ENCODE assay signal across 9 cellular contexts in the genomic region with DNA sequence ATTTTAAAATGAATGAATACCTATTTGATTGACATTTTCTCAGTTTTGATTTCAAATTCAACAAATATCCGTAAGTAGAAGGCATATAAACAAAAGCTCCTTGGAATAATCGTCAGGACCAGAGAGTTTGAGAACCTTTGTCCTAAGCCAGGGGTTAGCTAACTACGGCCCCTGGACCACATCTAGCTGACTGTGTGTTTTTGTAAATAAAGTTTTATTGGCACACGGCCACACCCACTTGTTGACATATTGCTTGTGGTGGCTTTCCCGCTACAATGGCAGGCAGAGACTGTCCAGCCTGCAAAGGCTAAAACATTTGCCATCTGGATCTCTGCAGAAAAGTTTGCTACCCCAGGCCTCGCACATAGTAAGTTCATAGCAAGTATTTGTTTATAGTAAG.
DNase-seq lines count a peak whose midpoint lies in the region; ATAC-seq and TF ChIP-seq lines count a peak whose summit lies in the region.
"Had no signal": no experiment of that assay in that cellular context is flagged by ENCODE, and none has a peak within 500 bp of the region (broad histone marks: within the 10 kb centered on the region; RNA-seq: fewer than 3 reads in every experiment).

No MANE protein-coding gene starts in this region.

- no peak for DNase-seq in CD8-positive, alpha-beta T cell
- DNase-seq in Jurkat, Clone E6-1 (ENCODE audit: low read depth, low spot score), result no peak
- no peak for DNase-seq in activated naive CD8-positive, alpha-beta T cell treated with anti-CD3 and anti-CD28 coated beads for 36 hours
- no peak for DNase-seq in natural killer cell treated with Interleukin-12 subunit alpha and Interleukin-12 subunit beta and Interleukin-15 and Interleukin-18, amount 100 ng/mL, for 72 hours (ENCODE audit: low spot score)
- no peak for DNase-seq in mesenteric fat pad (ENCODE audit: low spot score)
- DNase-seq in SK-N-DZ (ENCODE audit: low spot score), result no peak
- DNase-seq: retina had no signal

- intact Hi-C loops in CD8-positive, alpha-beta T cell (cut with DNase I, micrococcal nuclease), result no loop called here

- no peak overlapping the region for H3K4me3 ChIP-seq in CD8-positive, alpha-beta T cell (ENCODE audit: low read depth, low read length)
- H3K4me3 ChIP-seq in Jurkat, Clone E6-1 (ENCODE audit: low read length), result peak overlapping the region; percentile 13; the same call in 1 of the 2 replicates

- TF ChIP-seq CTCF in CD8-positive, alpha-beta T cell (IDR thresholded peaks at IDR 0.05), result no peak

- CTCF ChIA-PET in CD8-positive, alpha-beta T cell (lab: Charles Lee), result interaction anchor here (0.6 to 16.6 kb wide), 8 partner anchors 8 to 215 kb away, joined by 3 to 380 read pairs (median 14); a partner anchor contains a TSS

- H3K9me3 ChIP-seq in CD8-positive, alpha-beta T cell (ENCODE audit: low read length), result no peaks in the 10 kb centered on the region

- H3K4me1 Mint-ChIP-seq in CD8-positive, alpha-beta T cell (ENCODE audit: low read depth), result peaks cover 61% of the 10 kb centered on the region
- peaks cover 62% of the 10 kb centered on the region for H3K4me1 Mint-ChIP-seq in activated naive CD8-positive, alpha-beta T cell treated with anti-CD3 and anti-CD28 coated beads for 36 hours
- H3K4me1 Mint-ChIP-seq in natural killer cell treated with Interleukin-12 subunit alpha and Interleukin-12 subunit beta and Interleukin-15 and Interleukin-18, amount 100 ng/mL, for 72 hours (ENCODE audit: low read depth in 2 of 2), result peaks cover 51 to 78% of the 10 kb centered on the region in 2 donors

- POLR2A ChIA-PET in CD8-positive, alpha-beta T cell (lab: Charles Lee), result interaction anchor here (0.9 to 8.1 kb wide), 5 partner anchors 11 to 142 kb away, joined by 3 to 145 read pairs (median 5); a partner anchor contains a TSS

- peak overlapping the region; percentile 75 for H3K4me3 Mint-ChIP-seq in CD8-positive, alpha-beta T cell
- peak overlapping the region; percentile 41 for H3K4me3 Mint-ChIP-seq in activated naive CD8-positive, alpha-beta T cell treated with anti-CD3 and anti-CD28 coated beads for 36 hours
- H3K4me3 Mint-ChIP-seq in natural killer cell treated with Interleukin-12 subunit alpha and Interleukin-12 subunit beta and Interleukin-15 and Interleukin-18, amount 100 ng/mL, for 72 hours, result peak overlapping the region; percentile 78

- H3K9me3 Mint-ChIP-seq in CD8-positive, alpha-beta T cell, result no peaks in the 10 kb centered on the region
- peaks cover 4% of the 10 kb centered on the region for H3K9me3 Mint-ChIP-seq in activated naive CD8-positive, alpha-beta T cell treated with anti-CD3 and anti-CD28 coated beads for 36 hours
- no peaks in the 10 kb centered on the region for H3K9me3 Mint-ChIP-seq in natural killer cell treated with Interleukin-12 subunit alpha and Interleukin-12 subunit beta and Interleukin-15 and Interleukin-18, amount 100 ng/mL, for 72 hours

- no peaks in the 10 kb centered on the region for H3K27me3 ChIP-seq in CD8-positive, alpha-beta T cell (ENCODE audit: insufficient read depth, low read length)

- ATAC-seq in CD8-positive, alpha-beta T cell, result no peak
- no peak for ATAC-seq in natural killer cell treated with Interleukin-12 subunit alpha and Interleukin-12 subunit beta and Interleukin-15 and Interleukin-18, amount 100 ng/mL, for 72 hours
- ATAC-seq in HG03571 (IDR thresholded peaks at IDR 0.05; ENCODE audit: unreplicated experiment), result no peak
- ATAC-seq in GM21737 (IDR thresholded peaks at IDR 0.05; ENCODE audit: unreplicated experiment), result no peak

- peak overlapping the region; percentile 92 for H3K27ac Mint-ChIP-seq in CD8-positive, alpha-beta T cell
- peak overlapping the region; percentile 86 for H3K27ac Mint-ChIP-seq in activated naive CD8-positive, alpha-beta T cell treated with anti-CD3 and anti-CD28 coated beads for 36 hours
- H3K27ac Mint-ChIP-seq in natural killer cell treated with Interleukin-12 subunit alpha and Interleukin-12 subunit beta and Interleukin-15 and Interleukin-18, amount 100 ng/mL, for 72 hours, result peak overlapping the region; percentile 94 to 97

- no peaks in the 10 kb centered on the region for H3K36me3 Mint-ChIP-seq in CD8-positive, alpha-beta T cell
- peaks cover 2% of the 10 kb centered on the region for H3K36me3 Mint-ChIP-seq in activated naive CD8-positive, alpha-beta T cell treated with anti-CD3 and anti-CD28 coated beads for 36 hours
- no peaks in the 10 kb centered on the region for H3K36me3 Mint-ChIP-seq in natural killer cell treated with Interleukin-12 subunit alpha and Interleukin-12 subunit beta and Interleukin-15 and Interleukin-18, amount 100 ng/mL, for 72 hours

- H3K27ac ChIP-seq in CD8-positive, alpha-beta T cell (ENCODE audit: low read depth, low read length), result peak overlapping the region; percentile 37

- no peaks in the 10 kb centered on the region for H3K36me3 ChIP-seq in CD8-positive, alpha-beta T cell (ENCODE audit: insufficient read depth, low read length)

- H3K4me1 ChIP-seq in CD8-positive, alpha-beta T cell (ENCODE audit: insufficient read depth, low read length), result peaks cover 61% of the 10 kb centered on the region

- no peaks in the 10 kb centered on the region for H3K27me3 Mint-ChIP-seq in CD8-positive, alpha-beta T cell (ENCODE audit: low read depth)
- H3K27me3 Mint-ChIP-seq in activated naive CD8-positive, alpha-beta T cell treated with anti-CD3 and anti-CD28 coated beads for 36 hours, result no peaks in the 10 kb centered on the region
- no peaks in the 10 kb centered on the region for H3K27me3 Mint-ChIP-seq in natural killer cell treated with Interleukin-12 subunit alpha and Interleukin-12 subunit beta and Interleukin-15 and Interleukin-18, amount 100 ng/mL, for 72 hours
